In the genomic region with DNA sequence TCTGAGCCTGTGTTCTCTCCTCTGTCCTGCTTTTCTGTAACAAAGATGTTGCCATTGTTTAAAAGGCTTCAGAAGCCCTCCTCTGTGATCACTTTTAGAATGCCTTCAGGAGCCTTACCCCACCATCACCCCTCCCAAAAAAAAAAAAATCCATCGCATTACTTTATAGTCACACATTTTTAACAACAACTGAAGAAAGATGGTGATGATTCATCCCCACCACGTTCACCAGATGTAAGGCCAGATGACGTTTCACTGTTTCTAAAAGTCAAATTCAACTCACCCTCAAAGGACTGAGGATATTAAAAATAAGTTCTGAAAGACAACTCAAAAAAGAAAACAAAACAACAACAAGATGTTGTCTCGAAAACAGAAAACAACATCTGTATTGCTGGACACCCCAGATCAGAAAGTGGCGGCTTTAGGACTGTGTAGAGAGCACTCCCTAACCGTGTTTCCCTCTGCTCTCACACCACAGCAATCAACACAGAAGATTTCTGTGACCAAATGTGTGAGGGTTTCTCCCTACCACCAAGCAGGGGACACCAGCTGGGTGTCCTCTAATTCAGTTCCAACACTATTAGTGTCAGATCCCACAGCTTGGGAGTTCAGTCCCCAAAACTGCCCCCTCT, we compare ENCODE assay signal across 10 cellular contexts.
DNase-seq lines count a peak whose midpoint lies in the region; ATAC-seq and TF ChIP-seq lines count a peak whose summit lies in the region.
"Had no signal": no experiment of that assay in that cellular context is flagged by ENCODE, and none has a peak within 500 bp of the region (broad histone marks: within the 10 kb centered on the region; RNA-seq: fewer than 3 reads in every experiment).

No MANE protein-coding gene starts in this region.

- H3K4me1 ChIP-seq in breast epithelium: no peaks in the 10 kb centered on the region

- no peaks in the 10 kb centered on the region for H3K9me3 Mint-ChIP-seq in MCF 10A (ENCODE audit: unreplicated experiment)

- H3K27me3 Mint-ChIP-seq in MCF 10A (ENCODE audit: insufficient read depth, unreplicated experiment): no peaks in the 10 kb centered on the region
- H3K27me3 Mint-ChIP-seq: activated naive CD4-positive, alpha-beta T cell treated with anti-CD3 and anti-CD28 coated beads, Interleukin-2, amount 10 ng/mL, durations not matched to agents 7 days and 5 days had no signal

- no peak for TF ChIP-seq POLR2A in breast epithelium (IDR thresholded peaks at IDR 0.05)

- no peak for TF ChIP-seq CTCF in MCF 10A (IDR thresholded peaks at IDR 0.05; ENCODE audit: unreplicated experiment)
- no peak for TF ChIP-seq CTCF in breast epithelium (IDR thresholded peaks at IDR 0.05)
- no peak for TF ChIP-seq CTCF in epithelial cell of esophagus (IDR thresholded peaks at IDR 0.05; ENCODE audit: insufficient read depth, low read depth, low read length, missing control alignments)

- H3K9me3 ChIP-seq in breast epithelium: no peaks in the 10 kb centered on the region

- H3K27me3 ChIP-seq in breast epithelium: no peaks in the 10 kb centered on the region

- H3K4me3 ChIP-seq in breast epithelium (no peak overlapping the region), epithelial cell of esophagus (ENCODE audit: low read length) (no peak overlapping the region)

- peak overlapping the region; percentile 87 for H3K27ac Mint-ChIP-seq in MCF 10A (ENCODE audit: low read depth, unreplicated experiment)
- H3K27ac Mint-ChIP-seq: activated naive CD4-positive, alpha-beta T cell treated with anti-CD3 and anti-CD28 coated beads, Interleukin-2, amount 10 ng/mL, durations not matched to agents 7 days and 5 days had no signal

- ATAC-seq in HG03558 (IDR thresholded peaks at IDR 0.05; ENCODE audit: extremely low read depth, unreplicated experiment) (peak; percentile 74), HG02973 (IDR thresholded peaks at IDR 0.05; ENCODE audit: unreplicated experiment) (no peak), Right ventricle myocardium superior (ENCODE audit: poor library complexity) (no peak)

- CTCF ChIA-PET in MCF 10A (lab: Yijun Ruan, JAX): interaction anchor here (0.6 to 6.9 kb wide), 5 partner anchors 209 to 687 kb away, joined by 3 to 85 read pairs (median 4); no protein-coding TSS in a partner anchor

- H3K27ac ChIP-seq in breast epithelium: peak overlapping the region in 1 of 2 donors; percentile 48

- H3K36me3 Mint-ChIP-seq in MCF 10A (ENCODE audit: insufficient read depth, unreplicated experiment): no peaks in the 10 kb centered on the region
- H3K36me3 Mint-ChIP-seq: activated naive CD4-positive, alpha-beta T cell treated with anti-CD3 and anti-CD28 coated beads, Interleukin-2, amount 10 ng/mL, durations not matched to agents 7 days and 5 days had no signal

- peaks cover 21% of the 10 kb centered on the region for H3K4me1 Mint-ChIP-seq in MCF 10A (ENCODE audit: insufficient read depth, unreplicated experiment)

- H3K4me3 Mint-ChIP-seq in MCF 10A (ENCODE audit: unreplicated experiment): no peak overlapping the region
- H3K4me3 Mint-ChIP-seq: activated naive CD4-positive, alpha-beta T cell treated with anti-CD3 and anti-CD28 coated beads, Interleukin-2, amount 10 ng/mL, durations not matched to agents 7 days and 5 days had no signal

- POLR2A ChIA-PET in MCF 10A (lab: Yijun Ruan, JAX): interaction anchor here (0.5 to 1.5 kb wide), 3 partner anchors 13 to 228 kb away, joined by 3 to 5 read pairs (median 3); no protein-coding TSS in a partner anchor

- peak; percentile 43 for DNase-seq in MCF 10A (ENCODE audit: unreplicated experiment)
- no peak for DNase-seq in breast epithelium (ENCODE audit: low spot score in 2 of 2)
- DNase-seq in epithelial cell of esophagus (ENCODE audit: low read depth): peak; percentile 64
- DNase-seq in Right ventricle myocardium superior: no peak
- no peak for DNase-seq in HUDEP-2 (lab: John Stamatoyannopoulos, UW; ENCODE audit: unreplicated experiment in 76 of 76)
- no peak for DNase-seq in stimulated activated CD4-positive, alpha-beta T cell treated with anti-CD3 and anti-CD28 coated beads, Interleukin-4, amount 100 ng/mL, for 24 hours
- DNase-seq: activated naive CD4-positive, alpha-beta T cell treated with anti-CD3 and anti-CD28 coated beads, Interleukin-2, amount 10 ng/mL, durations not matched to agents 7 days and 5 days; C1 segment of cervical spinal cord had no signal

- no TSS peak for BruUV-seq in MCF 10A (replicated peaks; lab: Mats Ljungman, UMichigan)

- no peaks in the 10 kb centered on the region for H3K36me3 ChIP-seq in breast epithelium

- intact Hi-C loops in MCF 10A (cut with micrococcal nuclease): no loop called here
- intact Hi-C loops in breast epithelium (cut with DNase I; ENCODE audit: low total_unique reads): no loop called here
- intact Hi-C loops in Right ventricle myocardium superior (cut with DNase I): loop anchor here (10.0 kb wide), 1 partner anchor 113 kb away; no protein-coding TSS in a partner anchor

Comparison
In these comparisons a context has a peak if more than half of its experiments do, and no peak if none do; other contexts are left out.
1. DNase-seq: peak in MCF 10A (single experiment) and epithelial cell of esophagus (single experiment); none in breast epithelium (0 of 2), Right ventricle myocardium superior (single experiment), HUDEP-2 (0 of 76) and stimulated activated CD4-positive, alpha-beta T cell treated with anti-CD3 and anti-CD28 coated beads, Interleukin-4, amount 100 ng/mL, for 24 hours (single experiment).